ENCODE assay signal across 8 cellular contexts in genomic region chr19:6425732-6426686, GRCh38. TPM values are rescaled to one million over a fixed set of nuclear protein-coding genes. Genes with fewer than 3 reads are reported as not detected.
DNase-seq lines count a peak whose midpoint lies in the region; ATAC-seq, FAIRE-seq and TF ChIP-seq lines count a peak whose summit lies in the region.

No MANE protein-coding gene starts in this region.

- H3K4me3 ChIP-seq in hepatocyte = no peak overlapping the region
- peak overlapping the region; percentile 30 for H3K4me3 ChIP-seq in suprapubic skin

- H3K4me1 Mint-ChIP-seq in activated naive CD4-positive, alpha-beta T cell treated with anti-CD3 and anti-CD28 coated beads, Interleukin-2, amount 50 U/mL, for 24 hours = peaks cover 35% of the 10 kb centered on the region
- peaks cover 14% of the 10 kb centered on the region for H3K4me1 Mint-ChIP-seq in WTC11

- peak overlapping the region; percentile 49 for H2AFZ ChIP-seq in hepatocyte

- no peak for TF ChIP-seq EP300 in suprapubic skin (IDR thresholded peaks at IDR 0.05)

- H3K27ac Mint-ChIP-seq in activated naive CD4-positive, alpha-beta T cell treated with anti-CD3 and anti-CD28 coated beads, Interleukin-2, amount 50 U/mL, for 24 hours = peak overlapping the region; percentile 94
- 0 out of 2 replicates have a peak overlapping the region, but pooled peaks have one; percentile 68 for H3K27ac Mint-ChIP-seq in WTC11

- peak overlapping the region; percentile 4 for H3K4me2 ChIP-seq in hepatocyte

- peaks cover 2% of the 10 kb centered on the region for H3K36me3 Mint-ChIP-seq in activated naive CD4-positive, alpha-beta T cell treated with anti-CD3 and anti-CD28 coated beads, Interleukin-2, amount 50 U/mL, for 24 hours
- H3K36me3 Mint-ChIP-seq in WTC11 = peaks cover 19% of the 10 kb centered on the region

- H3K27me3 Mint-ChIP-seq in activated naive CD4-positive, alpha-beta T cell treated with anti-CD3 and anti-CD28 coated beads, Interleukin-2, amount 50 U/mL, for 24 hours = no peaks in the 10 kb centered on the region
- peaks cover 40% of the 10 kb centered on the region for H3K27me3 Mint-ChIP-seq in WTC11 (ENCODE audit: low read depth)

- H3K9me3 ChIP-seq in hepatocyte (ENCODE audit: low read depth) (no peaks in the 10 kb centered on the region), suprapubic skin (no peaks in the 10 kb centered on the region)

- CTCF ChIA-PET in WTC11 (lab: Charles Lee) = interaction anchor here (0.6 to 2.5 kb wide), 4 partner anchors 8 to 940 kb away, joined by 3 to 11 read pairs (median 4); partner anchors contain the start of gene ALKBH7

- TF ChIP-seq CTCF in WTC11 (IDR thresholded peaks at IDR 0.05) (no peak), hepatocyte (IDR thresholded peaks at IDR 0.05; ENCODE audit: poor library complexity) (no peak), suprapubic skin (IDR thresholded peaks at IDR 0.05) (no peak)

- FAIRE-seq in HTR-8/SVneo (lab: Jason Lieb, UNC) = no peak

- no peaks in the 10 kb centered on the region for H3K27me3 ChIP-seq in hepatocyte
- H3K27me3 ChIP-seq in suprapubic skin = no peaks in the 10 kb centered on the region

- H4K20me1 ChIP-seq in hepatocyte (ENCODE audit: insufficient read depth, poor library complexity, severe bottlenecking) = peaks cover 31% of the 10 kb centered on the region

- peaks cover 31% of the 10 kb centered on the region for H3K79me2 ChIP-seq in hepatocyte

- no peaks in the 10 kb centered on the region for H3K9me2 ChIP-seq in hepatocyte (replicated peaks; ENCODE audit: insufficient read depth)

- H3K27ac ChIP-seq in hepatocyte (peak overlapping the region; percentile 84), suprapubic skin (peak overlapping the region; percentile 61)

- TF ChIP-seq POLR2A in suprapubic skin (IDR thresholded peaks at IDR 0.05) = no peak

- no peak for ATAC-seq in WTC11
- no peak for ATAC-seq in HG03378 (IDR thresholded peaks at IDR 0.05; ENCODE audit: unreplicated experiment)

- peak overlapping the region; percentile 65 for H3K4me3 Mint-ChIP-seq in activated naive CD4-positive, alpha-beta T cell treated with anti-CD3 and anti-CD28 coated beads, Interleukin-2, amount 50 U/mL, for 24 hours
- H3K4me3 Mint-ChIP-seq in WTC11 = peak overlapping the region; percentile 52

- no peaks in the 10 kb centered on the region for H3K36me3 ChIP-seq in hepatocyte (replicated peaks; ENCODE audit: insufficient read depth, low read depth)
- peaks cover 11% of the 10 kb centered on the region for H3K36me3 ChIP-seq in suprapubic skin

- WGBS in hepatocyte (ENCODE audit: low lambda C conversion rate, missing lambda C conversion rate) = 96% methylated on average over 23 of the region's 23 CpGs
- 96% methylated on average over 23 of the region's 23 CpGs for WGBS in suprapubic skin

- peaks cover 11% of the 10 kb centered on the region for H3K4me1 ChIP-seq in hepatocyte (ENCODE audit: insufficient read depth)
- peaks cover 32% of the 10 kb centered on the region for H3K4me1 ChIP-seq in suprapubic skin

- DNase-seq in activated naive CD4-positive, alpha-beta T cell treated with anti-CD3 and anti-CD28 coated beads, Interleukin-2, amount 50 U/mL, for 16 hours = no peak
- no peak for DNase-seq in WTC11 (ENCODE audit: low spot score)
- no peak for DNase-seq in hepatocyte (ENCODE audit: low spot score)
- DNase-seq in suprapubic skin (ENCODE audit: low spot score in 2 of 2) = no peak
- DNase-seq in HTR-8/SVneo (ENCODE audit: insufficient read length, low spot score) = no peak
- no peak for DNase-seq in iPS-NIHi7 (ENCODE audit: extremely low spot score)

- POLR2A ChIA-PET in WTC11 (lab: Charles Lee) = interaction anchor here (1.4 kb wide), 1 partner anchor 14 kb away, joined by 4 read pairs; no protein-coding TSS in a partner anchor

- H3K9me3 Mint-ChIP-seq in activated naive CD4-positive, alpha-beta T cell treated with anti-CD3 and anti-CD28 coated beads, Interleukin-2, amount 50 U/mL, for 24 hours = no peaks in the 10 kb centered on the region
- peaks cover 6% of the 10 kb centered on the region for H3K9me3 Mint-ChIP-seq in WTC11

TF ChIP-seq in WTC11, 78 proteins besides CTCF, POLR2A, EP300 and RAD21 (continues in another document):
- TF ChIP-seq SOX15 (CRISPR knock-in tag; IDR thresholded peaks at IDR 0.05) (no peak), ZNF219 (CRISPR knock-in tag; IDR thresholded peaks at IDR 0.05; ENCODE audit: borderline replicate concordance) (peak; percentile 15; the same call in 1 of the 2 replicates), TEAD4 (CRISPR knock-in tag; IDR thresholded peaks at IDR 0.05) (peak; percentile 11), RORB (CRISPR knock-in tag; IDR thresholded peaks at IDR 0.05) (no peak), MXD4 (CRISPR knock-in tag; IDR thresholded peaks at IDR 0.05; ENCODE audit: borderline replicate concordance) (no peak), ATF1 (CRISPR knock-in tag; IDR thresholded peaks at IDR 0.05) (no peak), NR3C1 (CRISPR knock-in tag; conservative IDR thresholded peaks at IDR 0.05; ENCODE audit: low read depth) (no peak), ELF4 (CRISPR knock-in tag; IDR thresholded peaks at IDR 0.05; ENCODE audit: low read depth) (no peak)
- TF ChIP-seq, protein P1, sequence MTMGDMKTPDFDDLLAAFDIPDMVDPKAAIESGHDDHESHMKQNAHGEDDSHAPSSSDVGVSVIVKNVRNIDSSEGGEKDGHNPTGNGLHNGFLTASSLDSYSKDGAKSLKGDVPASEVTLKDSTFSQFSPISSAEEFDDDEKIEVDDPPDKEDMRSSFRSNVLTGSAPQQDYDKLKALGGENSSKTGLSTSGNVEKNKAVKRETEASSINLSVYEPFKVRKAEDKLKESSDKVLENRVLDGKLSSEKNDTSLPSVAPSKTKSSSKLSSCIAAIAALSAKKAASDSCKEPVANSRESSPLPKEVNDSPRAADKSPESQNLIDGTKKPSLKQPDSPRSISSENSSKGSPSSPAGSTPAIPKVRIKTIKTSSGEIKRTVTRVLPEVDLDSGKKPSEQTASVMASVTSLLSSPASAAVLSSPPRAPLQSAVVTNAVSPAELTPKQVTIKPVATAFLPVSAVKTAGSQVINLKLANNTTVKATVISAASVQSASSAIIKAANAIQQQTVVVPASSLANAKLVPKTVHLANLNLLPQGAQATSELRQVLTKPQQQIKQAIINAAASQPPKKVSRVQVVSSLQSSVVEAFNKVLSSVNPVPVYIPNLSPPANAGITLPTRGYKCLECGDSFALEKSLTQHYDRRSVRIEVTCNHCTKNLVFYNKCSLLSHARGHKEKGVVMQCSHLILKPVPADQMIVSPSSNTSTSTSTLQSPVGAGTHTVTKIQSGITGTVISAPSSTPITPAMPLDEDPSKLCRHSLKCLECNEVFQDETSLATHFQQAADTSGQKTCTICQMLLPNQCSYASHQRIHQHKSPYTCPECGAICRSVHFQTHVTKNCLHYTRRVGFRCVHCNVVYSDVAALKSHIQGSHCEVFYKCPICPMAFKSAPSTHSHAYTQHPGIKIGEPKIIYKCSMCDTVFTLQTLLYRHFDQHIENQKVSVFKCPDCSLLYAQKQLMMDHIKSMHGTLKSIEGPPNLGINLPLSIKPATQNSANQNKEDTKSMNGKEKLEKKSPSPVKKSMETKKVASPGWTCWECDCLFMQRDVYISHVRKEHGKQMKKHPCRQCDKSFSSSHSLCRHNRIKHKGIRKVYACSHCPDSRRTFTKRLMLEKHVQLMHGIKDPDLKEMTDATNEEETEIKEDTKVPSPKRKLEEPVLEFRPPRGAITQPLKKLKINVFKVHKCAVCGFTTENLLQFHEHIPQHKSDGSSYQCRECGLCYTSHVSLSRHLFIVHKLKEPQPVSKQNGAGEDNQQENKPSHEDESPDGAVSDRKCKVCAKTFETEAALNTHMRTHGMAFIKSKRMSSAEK (CRISPR knock-in tag; IDR thresholded peaks at IDR 0.05; ENCODE audit: borderline replicate concordance) = no peak
- TF ChIP-seq, protein P2, sequence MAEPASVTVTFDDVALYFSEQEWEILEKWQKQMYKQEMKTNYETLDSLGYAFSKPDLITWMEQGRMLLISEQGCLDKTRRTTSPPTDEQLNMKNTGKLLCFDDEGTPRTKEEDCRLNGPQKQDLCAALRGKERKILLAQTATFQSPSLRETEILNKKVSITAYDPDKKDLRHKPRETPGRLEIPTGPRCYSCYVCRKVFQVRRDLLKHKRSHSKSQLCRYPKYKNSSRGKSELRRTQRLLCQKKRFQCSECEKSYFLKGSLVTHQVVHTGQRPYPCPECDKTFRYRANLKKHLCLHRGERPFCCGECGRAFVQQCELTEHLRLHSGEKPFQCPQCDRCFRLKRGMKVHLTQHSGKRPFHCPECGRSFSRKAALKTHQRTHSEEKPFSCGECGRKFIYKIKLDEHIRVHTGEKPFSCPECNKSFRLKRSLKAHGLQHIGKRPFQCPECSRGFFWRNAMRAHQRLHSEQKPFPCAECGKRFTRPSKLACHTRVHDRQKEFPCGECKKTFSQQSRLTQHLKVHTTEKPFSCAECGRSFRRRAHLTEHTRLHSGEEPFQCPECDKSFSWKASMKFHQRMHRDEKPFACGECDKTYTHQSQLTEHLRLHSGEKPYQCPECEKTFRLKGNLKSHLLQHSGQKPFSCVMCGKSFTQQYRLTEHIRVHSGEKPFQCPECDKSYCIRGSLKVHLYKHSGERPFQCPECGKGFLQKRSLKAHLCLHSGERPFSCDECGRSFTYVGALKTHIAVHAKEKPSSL (CRISPR knock-in tag; conservative IDR thresholded peaks at IDR 0.05) = no peak
- TF ChIP-seq, protein P3, sequence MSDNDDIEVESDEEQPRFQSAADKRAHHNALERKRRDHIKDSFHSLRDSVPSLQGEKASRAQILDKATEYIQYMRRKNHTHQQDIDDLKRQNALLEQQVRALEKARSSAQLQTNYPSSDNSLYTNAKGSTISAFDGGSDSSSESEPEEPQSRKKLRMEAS (CRISPR knock-in tag; IDR thresholded peaks at IDR 0.05) = peak; percentile 60; the same call in 1 of the 2 replicates

RNA-seq across cellular contexts. Expression of gene KHSRP, which starts 1.4 kb away (rescaled TPM):
- total RNA-seq in WTC11 (2021) (528 to 572 TPM (median 549 TPM) in 3 replicates), hepatocyte (94.2 and 133 TPM in 2 replicates), suprapubic skin (100 to 1,000 TPM; 127 to 160 (median 139) TPM)
- 196 and 202 TPM in 2 replicates for polyA plus RNA-seq in hepatocyte

RNA-seq across cellular contexts. Expression of gene SLC25A41, which starts 7.6 kb away (rescaled TPM):
- total RNA-seq in WTC11 (2021) = 0.18 to 0.35 TPM (median 0.21 TPM) in 3 replicates
- total RNA-seq in hepatocyte = 0.16 and 0.27 TPM in 2 replicates
- polyA plus RNA-seq in hepatocyte = 0.50 TPM in 1 of 2 replicates, not detected in the other
- total RNA-seq in suprapubic skin = not detected

RNA-seq across cellular contexts. Expression of gene GTF2F1, which starts 33.0 kb away (rescaled TPM):
- total RNA-seq in WTC11 (2021) = 61.5 to 62.9 TPM (median 62.4 TPM) in 3 replicates
- total RNA-seq in hepatocyte = 47.5 and 52.1 TPM in 2 replicates
- polyA plus RNA-seq in hepatocyte = 40.0 and 44.6 TPM in 2 replicates
- 10 to 100 TPM; 31.4 to 46.7 (median 39.4) TPM for total RNA-seq in suprapubic skin

RNA-seq across cellular contexts. Expression of gene SLC25A23, which starts 33.6 kb away (rescaled TPM):
- total RNA-seq in WTC11 (2021) = 63.6 to 69.1 TPM (median 63.7 TPM) in 3 replicates
- total RNA-seq in hepatocyte = 48.8 and 56.6 TPM in 2 replicates
- 59.0 and 61.3 TPM in 2 replicates for polyA plus RNA-seq in hepatocyte
- total RNA-seq in suprapubic skin = 10 to 100 TPM; 39.5 to 76.3 (median 61.6) TPM

RNA-seq across cellular contexts. Expression of gene CRB3, which starts 38.1 kb away (rescaled TPM):
- total RNA-seq in WTC11 (2021) (29.9 to 36.5 TPM (median 32.2 TPM) in 3 replicates), hepatocyte (71.4 and 75.5 TPM in 2 replicates), suprapubic skin (100 to 1,000 TPM in 1 of 4 donors, 10 to 100 TPM in 3; 67.3 to 113 (median 76.1) TPM)
- 42.5 and 48.9 TPM in 2 replicates for polyA plus RNA-seq in hepatocyte
